ENCODE assay signal across 1 cellular context in genomic region chr5:128378196-128378595, GRCh38.
TF ChIP-seq lines count a peak whose summit lies in the region.

No MANE protein-coding gene starts in this region.

TF ChIP-seq in IMR-90, 13 proteins besides CTCF, POLR2A, EP300 and RAD21 (continued from another document):
- TF ChIP-seq USF2 (IDR thresholded peaks at IDR 0.05; ENCODE audit: low read depth, low read length) (no peak), SMC3 (IDR thresholded peaks at IDR 0.05; ENCODE audit: low read depth, low read length) (no peak), CHD1 (IDR thresholded peaks at IDR 0.05; ENCODE audit: low read depth, low read length) (no peak), FOS (IDR thresholded peaks at IDR 0.05; ENCODE audit: low read depth, low read length) (no peak), ELK1 (IDR thresholded peaks at IDR 0.05; ENCODE audit: borderline replicate concordance, low read depth, low read length) (no peak)
